Comparison of ENCODE assay signal across 8 cellular contexts in genomic region chr12:54357802-54358619, GRCh38. TPM values are rescaled to one million over a fixed set of nuclear protein-coding genes. Genes with fewer than 3 reads are reported as not detected.
DNase-seq lines count a peak whose midpoint lies in the region; ATAC-seq and TF ChIP-seq lines count a peak whose summit lies in the region.

No MANE protein-coding gene starts in this region.

- TF ChIP-seq CTCF in kidney epithelial cell (IDR thresholded peaks at IDR 0.05; ENCODE audit: insufficient read depth, low read length, poor library complexity, severe bottlenecking) (no peak), tibial nerve (IDR thresholded peaks at IDR 0.05) (no peak)

- in situ Hi-C loops in ACHN (cut with HindIII; ENCODE audit: low pct_ligation_motif_present, low pct_unique_long_range_greater_than_20kb, low sequenced_read_pairs), result no loop called here

- peak overlapping the region; percentile 13 for H3K27ac ChIP-seq in adipose tissue (ENCODE audit: low read depth, low read length)
- peak overlapping the region; percentile 78 to 95 (median 86) for H3K27ac ChIP-seq in tibial nerve

- no peak for TF ChIP-seq EP300 in tibial nerve (IDR thresholded peaks at IDR 0.05)

- H3K36me3 ChIP-seq in kidney epithelial cell (ENCODE audit: control insufficient read depth, insufficient read depth, low read length), result no peaks in the 10 kb centered on the region
- no peaks in the 10 kb centered on the region for H3K36me3 ChIP-seq in tibial nerve

- H3K4me1 ChIP-seq in tibial nerve, result peaks cover 0 to 55% (median 13%) of the 10 kb centered on the region in 4 donors

- peak overlapping the region; percentile 44 for H3K4me3 ChIP-seq in kidney epithelial cell (ENCODE audit: low read depth, low read length)
- H3K4me3 ChIP-seq in tibial nerve, result peak overlapping the region; percentile 40 to 59 (median 57)

- no peaks in the 10 kb centered on the region for H3K9me3 ChIP-seq in tibial nerve

- peak; percentile 34 for TF ChIP-seq POLR2A in GM19193 (IDR thresholded peaks at IDR 0.05; ENCODE audit: extremely low read depth, insufficient read depth, insufficient read length)
- no peak for TF ChIP-seq POLR2A in tibial nerve (IDR thresholded peaks at IDR 0.05)

- no peaks in the 10 kb centered on the region for H3K27me3 ChIP-seq in kidney epithelial cell (ENCODE audit: control insufficient read depth, insufficient read depth, low read length)
- no peaks in the 10 kb centered on the region for H3K27me3 ChIP-seq in tibial nerve

- WGBS in adipose tissue, 3 donors, result 23 to 27% (median 24%) methylated on average over 10 of the region's 10 CpGs
- WGBS in tibial nerve, 2 donors, result 22 to 24% methylated on average over 10 of the region's 10 CpGs

- ATAC-seq in GM21825 (IDR thresholded peaks at IDR 0.05; ENCODE audit: unreplicated experiment) (no peak), GM21447 (IDR thresholded peaks at IDR 0.05; ENCODE audit: unreplicated experiment) (no peak)

- DNase-seq in ACHN (peak; percentile 20), NCI-H748 treated with DMSO at 0.1 percent for 48 hours (lab: John Stamatoyannopoulos, UW) (peak; percentile 20), kidney epithelial cell (ENCODE audit: low read depth) (no peak), tibial nerve (ENCODE audit: low spot score in 2 of 2) (no peak)

RNA-seq across cellular contexts. Expression of gene GPR84, which starts 6.3 kb away (rescaled TPM):
- polyA plus RNA-seq in adipose tissue, result 1 to 10 TPM in 2 of 3 donors, under 1 TPM in 1; 0.24 to 3.5 (median 1.0) TPM
- not detected in 2 replicates for total RNA-seq in kidney epithelial cell
- total RNA-seq in tibial nerve, result under 1 TPM in 1 of 4 donors, not detected in 3; 0.42 TPM

RNA-seq across cellular contexts. Expression of gene ZNF385A, which starts 26.5 kb away (rescaled TPM):
- polyA plus RNA-seq in adipose tissue, result 10 to 100 TPM in 2 of 3 donors, 1 to 10 TPM in 1; 2.3 to 23.8 (median 19.0) TPM
- total RNA-seq in kidney epithelial cell (5.6 and 11.6 TPM in 2 replicates), tibial nerve (10 to 100 TPM in 3 of 4 donors, 1 to 10 TPM in 1; 9.0 to 19.8 (median 13.5) TPM)

RNA-seq across cellular contexts. Expression of gene COPZ1, which starts 33.1 kb away (rescaled TPM):
- polyA plus RNA-seq in adipose tissue, result 100 to 1,000 TPM in 2 of 3 donors, 10 to 100 TPM in 1; 77.5 to 102 (median 100) TPM
- total RNA-seq in kidney epithelial cell (122 and 157 TPM in 2 replicates), tibial nerve (10 to 100 TPM; 38.0 to 52.0 (median 43.6) TPM)

RNA-seq across cellular contexts. Expression of gene NFE2, which starts 57.2 kb away (rescaled TPM):
- 10 to 100 TPM in 1 of 3 donors, 1 to 10 TPM in 1, under 1 TPM in 1; 0.28 to 10.6 (median 5.3) TPM for polyA plus RNA-seq in adipose tissue
- total RNA-seq in kidney epithelial cell (0.07 and 0.17 TPM in 2 replicates), tibial nerve (not detected)

Comparison
In these comparisons a context has a peak if more than half of its experiments do, and no peak if none do; other contexts are left out.
1. DNase-seq: peak in ACHN (single experiment) and NCI-H748 treated with DMSO at 0.1 percent for 48 hours (single experiment); none in kidney epithelial cell (single experiment) and tibial nerve (0 of 2).